8 cellular contexts compared by ENCODE assay signal in the genomic region with DNA sequence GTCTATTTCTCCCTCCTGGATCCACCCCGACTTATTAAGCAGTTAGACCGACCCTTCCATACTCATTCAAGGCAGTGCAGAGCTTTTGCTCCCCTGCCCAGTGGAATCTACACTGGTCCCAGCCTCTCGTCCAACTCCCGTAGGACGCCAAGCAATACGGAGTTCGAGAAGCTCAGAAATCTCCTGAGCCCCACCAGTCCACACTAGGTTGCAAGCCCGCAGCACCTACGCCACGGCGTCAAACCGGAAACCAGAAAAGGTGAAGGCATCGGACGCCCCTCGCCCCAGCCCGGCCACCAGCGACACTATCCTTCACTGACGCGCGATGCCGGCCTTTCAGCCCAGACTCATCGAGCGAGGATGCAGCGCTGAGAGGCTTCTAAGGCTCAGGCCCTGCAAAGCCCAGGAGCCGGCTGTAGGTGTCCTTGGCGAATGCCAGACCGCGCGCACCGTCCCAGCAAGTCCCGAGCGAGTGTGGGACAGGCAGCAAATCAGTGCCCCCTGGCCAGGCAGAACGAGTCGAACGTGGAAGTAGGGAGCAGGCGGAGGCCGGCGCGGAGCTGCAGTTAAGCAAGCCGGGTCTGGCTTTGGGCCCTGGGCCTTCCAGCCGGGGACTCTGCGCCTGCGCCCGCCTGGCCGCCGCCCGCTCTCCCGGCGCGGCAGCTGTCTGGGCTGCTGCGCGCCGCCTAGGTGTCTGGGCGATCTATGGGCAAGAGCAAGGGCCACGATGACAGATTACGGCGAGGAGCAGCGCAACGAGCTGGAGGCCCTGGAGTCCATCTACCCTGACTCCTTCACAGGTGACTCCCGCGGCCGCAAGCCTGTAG. TPM values are rescaled to one million over a fixed set of nuclear protein-coding genes. Genes with fewer than 3 reads are reported as not detected.
DNase-seq lines count a peak whose midpoint lies in the region; ATAC-seq, FAIRE-seq and TF ChIP-seq lines count a peak whose summit lies in the region.

A gene with protein sequence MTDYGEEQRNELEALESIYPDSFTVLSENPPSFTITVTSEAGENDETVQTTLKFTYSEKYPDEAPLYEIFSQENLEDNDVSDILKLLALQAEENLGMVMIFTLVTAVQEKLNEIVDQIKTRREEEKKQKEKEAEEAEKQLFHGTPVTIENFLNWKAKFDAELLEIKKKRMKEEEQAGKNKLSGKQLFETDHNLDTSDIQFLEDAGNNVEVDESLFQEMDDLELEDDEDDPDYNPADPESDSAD (plus strand): TSS at position 649 of the 827 bp plus-strand sequence. CDS start 79 bp downstream, at position 728.

- H3K27me3 Mint-ChIP-seq in natural killer cell treated with Interleukin-12 subunit alpha and Interleukin-12 subunit beta and Interleukin-15 and Interleukin-18, amount 100 ng/mL, for 72 hours = peaks cover 0 to 4% of the 10 kb centered on the region in 2 donors

- peak within 1 kb of the TSS; percentile 95 for H3K9ac ChIP-seq in Loucy (ENCODE audit: low read depth, low read length, poor library complexity, severe bottlenecking)

- H2AFZ ChIP-seq in Loucy (ENCODE audit: low read length) = peak within 1 kb of the TSS; percentile 88

- peak; percentile 98 to 99 for ATAC-seq in natural killer cell treated with Interleukin-12 subunit alpha and Interleukin-12 subunit beta and Interleukin-15 and Interleukin-18, amount 100 ng/mL, for 72 hours
- ATAC-seq in stimulated activated naive CD8-positive, alpha-beta T cell treated with anti-CD3 and anti-CD28 coated beads, Interleukin-15, Interleukin-2, amounts not matched to agents 100 U/mL and 50 U/mL, for 24 hours = peak; percentile 98

- TF ChIP-seq POLR2A in H54 (IDR thresholded peaks at IDR 0.05; ENCODE audit: low read depth, low read length) (peak; percentile 88), Raji (IDR thresholded peaks at IDR 0.05; ENCODE audit: insufficient read depth, low read depth, low read length) (peak; percentile 82)

- 0 out of 2 replicates have a peak, but pooled peaks have one; percentile 10 for TF ChIP-seq CTCF in Loucy (conservative IDR thresholded peaks at IDR 0.05; ENCODE audit: low read length)

- H3K4me3 Mint-ChIP-seq in natural killer cell treated with Interleukin-12 subunit alpha and Interleukin-12 subunit beta and Interleukin-15 and Interleukin-18, amount 100 ng/mL, for 72 hours = peak within 1 kb of the TSS; percentile 100

- peak within 1 kb of the TSS; percentile 97 to 100 for H3K27ac Mint-ChIP-seq in natural killer cell treated with Interleukin-12 subunit alpha and Interleukin-12 subunit beta and Interleukin-15 and Interleukin-18, amount 100 ng/mL, for 72 hours

- DNase-seq in ELR (ENCODE audit: low read depth) = peak; percentile 99
- DNase-seq in H54 (ENCODE audit: insufficient read length, low spot score) = peak; percentile 67
- peak; percentile 98 for DNase-seq in activated T-helper 9 cell treated with anti-CD3 and anti-CD28 coated beads, Interleukin-2, amount 50 U/mL, for 16 hours (ENCODE audit: low read depth)
- peak; percentile 99 for DNase-seq in fibroblast of peridontal ligament (ENCODE audit: extremely low read depth)
- DNase-seq in natural killer cell treated with Interleukin-12 subunit alpha and Interleukin-12 subunit beta and Interleukin-15 and Interleukin-18, amount 100 ng/mL, for 72 hours (ENCODE audit: low spot score) = peak; percentile 99
- peak; percentile 97 for DNase-seq in stimulated activated naive CD8-positive, alpha-beta T cell treated with anti-CD3 and anti-CD28 coated beads, Interleukin-15, Interleukin-2, amounts not matched to agents 100 U/mL and 50 U/mL, for 24 hours

- H3K9me2 ChIP-seq in Loucy (replicated peaks; ENCODE audit: low read depth, low read length) = no peaks in the 10 kb centered on the region

- H3K27me3 ChIP-seq in Loucy (ENCODE audit: insufficient read depth, low read length, poor library complexity, severe bottlenecking) = no peaks in the 10 kb centered on the region

- peak; percentile 62 for FAIRE-seq in H54 (lab: Jason Lieb, UNC)

- H4K20me1 ChIP-seq in Loucy (ENCODE audit: insufficient read depth, low read length, poor library complexity, severe bottlenecking) = peaks cover 19% of the 10 kb centered on the region

- no peaks in the 10 kb centered on the region for H3K9me3 Mint-ChIP-seq in natural killer cell treated with Interleukin-12 subunit alpha and Interleukin-12 subunit beta and Interleukin-15 and Interleukin-18, amount 100 ng/mL, for 72 hours

- H3K4me3 ChIP-seq in Loucy (ENCODE audit: low read length, poor library complexity, severe bottlenecking) = peak within 1 kb of the TSS; percentile 87

- peak within 1 kb of the TSS; percentile 96 for H3K4me2 ChIP-seq in Loucy (ENCODE audit: low read depth, low read length, poor library complexity, severe bottlenecking)

- H3F3A ChIP-seq in Loucy (ENCODE audit: low read depth) = no peaks in the 10 kb centered on the region

- H3K4me1 ChIP-seq in Loucy (ENCODE audit: insufficient read depth, low read length, poor library complexity, severe bottlenecking) = peaks cover 43% of the 10 kb centered on the region

- peaks cover 5% of the 10 kb centered on the region for H3K36me3 Mint-ChIP-seq in natural killer cell treated with Interleukin-12 subunit alpha and Interleukin-12 subunit beta and Interleukin-15 and Interleukin-18, amount 100 ng/mL, for 72 hours

- H3K9me3 ChIP-seq in Loucy (ENCODE audit: insufficient read depth, low read depth, low read length) = no peaks in the 10 kb centered on the region

- H3K79me2 ChIP-seq in Loucy (ENCODE audit: insufficient read depth, low read length) = peaks cover 54% of the 10 kb centered on the region

- H3K36me3 ChIP-seq in Loucy (ENCODE audit: insufficient read depth, low read length) = no peaks in the 10 kb centered on the region

- H3K4me1 Mint-ChIP-seq in natural killer cell treated with Interleukin-12 subunit alpha and Interleukin-12 subunit beta and Interleukin-15 and Interleukin-18, amount 100 ng/mL, for 72 hours (ENCODE audit: low read depth in 2 of 2) = peaks cover 27 to 47% of the 10 kb centered on the region in 2 donors

RNA-seq across cellular contexts. Expression of the gene that starts here (rescaled TPM):
- 10 to 100 TPM; 36.5 to 36.8 TPM for total RNA-seq in natural killer cell treated with Interleukin-12 subunit alpha and Interleukin-12 subunit beta and Interleukin-15 and Interleukin-18, amount 100 ng/mL, for 72 hours

Comparison
In these comparisons a context has a peak if more than half of its experiments do, and no peak if none do; other contexts are left out.
1. Peak in every context shown above with its lines: DNase-seq, ATAC-seq and H3K4me3 ChIP-seq.